16 cellular contexts compared by ENCODE assay signal in genomic region chr5:133732536-133732935, GRCh38.
DNase-seq lines count a peak whose midpoint lies in the region; ATAC-seq and TF ChIP-seq lines count a peak whose summit lies in the region.
"Had no signal": no experiment of that assay in that cellular context is flagged by ENCODE, and none has a peak within 500 bp of the region (broad histone marks: within the 10 kb centered on the region; RNA-seq: fewer than 3 reads in every experiment).

No MANE protein-coding gene starts in this region.

- intact Hi-C loops in sigmoid colon (cut with DNase I), result no loop called here
- intact Hi-C loops in A673 (cut with micrococcal nuclease; ENCODE audit: unreplicated experiment), result no loop called here

- H3K27me3 ChIP-seq in sigmoid colon (no peaks in the 10 kb centered on the region), A673 (replicated peaks; ENCODE audit: insufficient read depth, low read depth, low read length, poor library complexity) (no peaks in the 10 kb centered on the region)
- H3K27me3 ChIP-seq: BLaER1 had no signal

- no peaks in the 10 kb centered on the region for H3K4me1 ChIP-seq in sigmoid colon
- H3K4me1 ChIP-seq in A673 (ENCODE audit: insufficient read depth, low read length, poor library complexity, severe bottlenecking), result no peaks in the 10 kb centered on the region

- DNase-seq in activated CD8-positive, alpha-beta memory T cell treated with anti-CD3 and anti-CD28 coated beads for 24 hours, result peak; percentile 26
- DNase-seq in activated CD8-positive, alpha-beta memory T cell treated with anti-CD3 and anti-CD28 coated beads, Interleukin-2, amount 50 U/mL, for 4 hours, result no peak
- DNase-seq in islet precursor cell (peak; percentile 40), sigmoid colon (peak; percentile 26), ureter (ENCODE audit: low spot score) (peak; percentile 22), A673 (ENCODE audit: low spot score) (no peak)
- no peak for DNase-seq in naive thymus-derived CD8-positive, alpha-beta T cell
- DNase-seq: AML-193; Caco-2; CD8-positive, alpha-beta memory T cell; DND-41; GDM1; H7 had no signal

- peaks cover 0 to 9% (median 0%) of the 10 kb centered on the region in 3 donors for H3K36me3 Mint-ChIP-seq in naive thymus-derived CD8-positive, alpha-beta T cell
- H3K36me3 Mint-ChIP-seq: CD8-positive, alpha-beta memory T cell had no signal

- no peak for TF ChIP-seq EP300 in sigmoid colon (IDR thresholded peaks at IDR 0.05)

- WGBS in sigmoid colon, 2 donors, result 92 to 94% methylated on average over 10 of the region's 10 CpGs

- no peak for TF ChIP-seq POLR2A in sigmoid colon (IDR thresholded peaks at IDR 0.05)

- H3K27ac ChIP-seq in sigmoid colon, result no peak overlapping the region
- no peak overlapping the region for H3K27ac ChIP-seq in A673 (ENCODE audit: low read depth, low read length, poor library complexity, severe bottlenecking)
- H3K27ac ChIP-seq: 22Rv1, BLaER1 had no signal

- H3K4me3 ChIP-seq in sigmoid colon (no peak overlapping the region), A673 (ENCODE audit: low read depth, low read length, poor library complexity, severe bottlenecking) (no peak overlapping the region)
- H3K4me3 ChIP-seq: BLaER1, GM23338 had no signal

- H3K36me3 ChIP-seq in sigmoid colon (no peaks in the 10 kb centered on the region), A673 (ENCODE audit: insufficient read depth, low read length, poor library complexity, severe bottlenecking) (no peaks in the 10 kb centered on the region)
- H3K36me3 ChIP-seq: BLaER1 had no signal

- H3K4me1 Mint-ChIP-seq in naive thymus-derived CD8-positive, alpha-beta T cell, result peaks cover 0 to 2% (median 0%) of the 10 kb centered on the region in 4 donors
- H3K4me1 Mint-ChIP-seq: CD8-positive, alpha-beta memory T cell; GM23338 had no signal

- no TSS peak for BruUV-seq in A673 (replicated peaks; lab: Mats Ljungman, UMichigan)

- H3K9me3 Mint-ChIP-seq in naive thymus-derived CD8-positive, alpha-beta T cell, result peaks cover 0 to 9% (median 0%) of the 10 kb centered on the region in 9 donors

- no peak for ATAC-seq in naive thymus-derived CD8-positive, alpha-beta T cell
- ATAC-seq: GM23338 had no signal

- H3K27me3 Mint-ChIP-seq in naive thymus-derived CD8-positive, alpha-beta T cell, result peaks cover 0 to 8% (median 0%) of the 10 kb centered on the region in 5 donors

- TF ChIP-seq CTCF in sigmoid colon (IDR thresholded peaks at IDR 0.05) (no peak), A673 (conservative IDR thresholded peaks at IDR 0.05; ENCODE audit: low read depth, low read length) (no peak)

- POLR2A ChIA-PET in naive thymus-derived CD8-positive, alpha-beta T cell (lab: Charles Lee), result no interaction called here
- POLR2A ChIA-PET in A673 (lab: Charles Lee; ENCODE audit: low non-redundant PET), result no interaction called here

- CTCF ChIA-PET in A673 (lab: Charles Lee), result no interaction called here

- H3K27ac Mint-ChIP-seq in naive thymus-derived CD8-positive, alpha-beta T cell, result peak overlapping the region in 1 of 10 donors; percentile 2
- H3K27ac Mint-ChIP-seq: CD8-positive, alpha-beta memory T cell; GM23338 had no signal

- H3K9me3 ChIP-seq in sigmoid colon (no peaks in the 10 kb centered on the region), A673 (ENCODE audit: low read depth, low read length, poor library complexity, severe bottlenecking) (no peaks in the 10 kb centered on the region)

- no peak overlapping the region for H3K4me3 Mint-ChIP-seq in naive thymus-derived CD8-positive, alpha-beta T cell
- H3K4me3 Mint-ChIP-seq: CD8-positive, alpha-beta memory T cell; GM23338 had no signal

Comparison
In these comparisons a context has a peak if more than half of its experiments do, and no peak if none do; other contexts are left out.
1. DNase-seq: peak in activated CD8-positive, alpha-beta memory T cell treated with anti-CD3 and anti-CD28 coated beads for 24 hours (single experiment), islet precursor cell (single experiment), sigmoid colon (single experiment) and ureter (single experiment); none in activated CD8-positive, alpha-beta memory T cell treated with anti-CD3 and anti-CD28 coated beads, Interleukin-2, amount 50 U/mL, for 4 hours (single experiment), naive thymus-derived CD8-positive, alpha-beta T cell (0 of 10) and A673 (single experiment).